Comparison of ENCODE assay signal across 1 cellular context in the genomic region with DNA sequence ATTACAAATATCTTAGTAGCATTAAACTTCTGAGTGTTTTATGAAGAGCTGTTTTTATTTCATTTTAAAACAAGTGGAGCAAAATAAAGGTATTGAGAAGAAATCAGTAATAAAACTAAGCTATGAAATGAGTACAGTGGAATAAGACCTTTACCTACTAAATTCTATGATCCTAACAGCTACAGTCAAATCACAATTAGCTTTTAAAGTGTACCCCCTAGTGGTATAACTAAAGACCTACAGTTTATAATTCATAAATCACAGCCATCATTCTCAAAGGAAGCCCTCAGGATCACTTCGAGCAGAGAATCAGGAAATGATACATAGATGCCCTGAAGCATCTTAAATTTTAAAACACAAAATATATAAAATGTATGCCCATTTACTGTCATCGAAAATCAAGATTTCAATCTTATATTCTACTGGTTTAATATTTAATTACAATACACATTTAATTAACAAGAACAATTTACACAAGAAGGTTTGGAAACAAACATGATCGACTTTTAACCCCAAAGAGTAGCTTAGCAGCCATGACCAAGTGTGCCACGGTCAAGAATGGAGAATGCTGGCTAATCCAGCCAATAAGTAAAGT.
TF ChIP-seq lines count a peak whose summit lies in the region.

No MANE protein-coding gene starts in this region.

TF ChIP-seq in K562, 482 proteins besides CTCF, POLR2A, EP300 and RAD21 (continued from another document and continues in another):
- TF ChIP-seq, protein P1, sequence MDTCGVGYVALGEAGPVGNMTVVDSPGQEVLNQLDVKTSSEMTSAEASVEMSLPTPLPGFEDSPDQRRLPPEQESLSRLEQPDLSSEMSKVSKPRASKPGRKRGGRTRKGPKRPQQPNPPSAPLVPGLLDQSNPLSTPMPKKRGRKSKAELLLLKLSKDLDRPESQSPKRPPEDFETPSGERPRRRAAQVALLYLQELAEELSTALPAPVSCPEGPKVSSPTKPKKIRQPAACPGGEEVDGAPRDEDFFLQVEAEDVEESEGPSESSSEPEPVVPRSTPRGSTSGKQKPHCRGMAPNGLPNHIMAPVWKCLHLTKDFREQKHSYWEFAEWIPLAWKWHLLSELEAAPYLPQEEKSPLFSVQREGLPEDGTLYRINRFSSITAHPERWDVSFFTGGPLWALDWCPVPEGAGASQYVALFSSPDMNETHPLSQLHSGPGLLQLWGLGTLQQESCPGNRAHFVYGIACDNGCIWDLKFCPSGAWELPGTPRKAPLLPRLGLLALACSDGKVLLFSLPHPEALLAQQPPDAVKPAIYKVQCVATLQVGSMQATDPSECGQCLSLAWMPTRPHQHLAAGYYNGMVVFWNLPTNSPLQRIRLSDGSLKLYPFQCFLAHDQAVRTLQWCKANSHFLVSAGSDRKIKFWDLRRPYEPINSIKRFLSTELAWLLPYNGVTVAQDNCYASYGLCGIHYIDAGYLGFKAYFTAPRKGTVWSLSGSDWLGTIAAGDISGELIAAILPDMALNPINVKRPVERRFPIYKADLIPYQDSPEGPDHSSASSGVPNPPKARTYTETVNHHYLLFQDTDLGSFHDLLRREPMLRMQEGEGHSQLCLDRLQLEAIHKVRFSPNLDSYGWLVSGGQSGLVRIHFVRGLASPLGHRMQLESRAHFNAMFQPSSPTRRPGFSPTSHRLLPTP (IDR thresholded peaks at IDR 0.05; ENCODE audit: borderline replicate concordance, extremely low read depth, insufficient read length) = no peak
- TF ChIP-seq MEIS2 (IDR thresholded peaks at IDR 0.05; ENCODE audit: partially characterized antibody) (peak; percentile 71), NR4A1 (CRISPR knock-in tag; IDR thresholded peaks at IDR 0.05) (no peak), NR4A1 (tag; IDR thresholded peaks at IDR 0.05) (no peak), KDM1A (IDR thresholded peaks at IDR 0.05) (0 out of 4 replicates have a peak, but pooled peaks of 1 of the 2 experiments have one; percentile 11), SPI1 (IDR thresholded peaks at IDR 0.05; ENCODE audit: borderline replicate concordance, low read depth, low read length) (no peak), NELFE (IDR thresholded peaks at IDR 0.05; ENCODE audit: insufficient read depth, insufficient read length) (no peak), HMGN3 (IDR thresholded peaks at IDR 0.05; ENCODE audit: borderline replicate concordance, extremely low read depth, insufficient read length, low read depth, low read length) (no peak), POLR2H (tag; IDR thresholded peaks at IDR 0.05; ENCODE audit: low read depth) (peak; percentile 42; the same call in 1 of the 2 replicates), E2F3 (CRISPR knock-in tag; IDR thresholded peaks at IDR 0.05) (no peak), GABPB1 (CRISPR knock-in tag; IDR thresholded peaks at IDR 0.05) (no peak), OTX1 (CRISPR knock-in tag; IDR thresholded peaks at IDR 0.05) (no peak), ZFX (CRISPR knock-in tag; IDR thresholded peaks at IDR 0.05) (no peak), BDP1 (IDR thresholded peaks at IDR 0.05; ENCODE audit: insufficient read depth, insufficient read length) (no peak), HIVEP1 (CRISPR knock-in tag; IDR thresholded peaks at IDR 0.05) (no peak), NR2C1 (IDR thresholded peaks at IDR 0.05) (no peak), NR2C1 (tag; IDR thresholded peaks at IDR 0.05) (no peak), SETDB1 (IDR thresholded peaks at IDR 0.05; ENCODE audit: low read length) (no peak), POLR3A (IDR thresholded peaks at IDR 0.05; ENCODE audit: borderline replicate concordance, extremely low read depth, insufficient read depth, insufficient read length) (no peak), CXXC5 (CRISPR knock-in tag; IDR thresholded peaks at IDR 0.05) (no peak)
- TF ChIP-seq, protein P2, sequence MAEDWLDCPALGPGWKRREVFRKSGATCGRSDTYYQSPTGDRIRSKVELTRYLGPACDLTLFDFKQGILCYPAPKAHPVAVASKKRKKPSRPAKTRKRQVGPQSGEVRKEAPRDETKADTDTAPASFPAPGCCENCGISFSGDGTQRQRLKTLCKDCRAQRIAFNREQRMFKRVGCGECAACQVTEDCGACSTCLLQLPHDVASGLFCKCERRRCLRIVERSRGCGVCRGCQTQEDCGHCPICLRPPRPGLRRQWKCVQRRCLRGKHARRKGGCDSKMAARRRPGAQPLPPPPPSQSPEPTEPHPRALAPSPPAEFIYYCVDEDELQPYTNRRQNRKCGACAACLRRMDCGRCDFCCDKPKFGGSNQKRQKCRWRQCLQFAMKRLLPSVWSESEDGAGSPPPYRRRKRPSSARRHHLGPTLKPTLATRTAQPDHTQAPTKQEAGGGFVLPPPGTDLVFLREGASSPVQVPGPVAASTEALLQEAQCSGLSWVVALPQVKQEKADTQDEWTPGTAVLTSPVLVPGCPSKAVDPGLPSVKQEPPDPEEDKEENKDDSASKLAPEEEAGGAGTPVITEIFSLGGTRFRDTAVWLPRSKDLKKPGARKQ (CRISPR knock-in tag; IDR thresholded peaks at IDR 0.05) = no peak
- TF ChIP-seq, protein P3, sequence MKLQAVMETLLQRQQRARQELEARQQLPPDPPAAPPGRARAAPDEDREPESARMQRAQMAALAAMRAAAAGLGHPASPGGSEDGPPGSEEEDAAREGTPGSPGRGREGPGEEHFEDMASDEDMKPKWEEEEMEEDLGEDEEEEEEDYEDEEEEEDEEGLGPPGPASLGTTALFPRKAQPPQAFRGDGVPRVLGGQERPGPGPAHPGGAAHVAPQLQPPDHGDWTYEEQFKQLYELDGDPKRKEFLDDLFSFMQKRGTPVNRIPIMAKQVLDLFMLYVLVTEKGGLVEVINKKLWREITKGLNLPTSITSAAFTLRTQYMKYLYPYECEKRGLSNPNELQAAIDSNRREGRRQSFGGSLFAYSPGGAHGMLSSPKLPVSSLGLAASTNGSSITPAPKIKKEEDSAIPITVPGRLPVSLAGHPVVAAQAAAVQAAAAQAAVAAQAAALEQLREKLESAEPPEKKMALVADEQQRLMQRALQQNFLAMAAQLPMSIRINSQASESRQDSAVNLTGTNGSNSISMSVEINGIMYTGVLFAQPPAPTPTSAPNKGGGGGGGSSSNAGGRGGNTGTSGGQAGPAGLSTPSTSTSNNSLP (IDR thresholded peaks at IDR 0.05; ENCODE audit: borderline replicate concordance, low read depth, low read length) = peak; percentile 95
- TF ChIP-seq, protein P4, sequence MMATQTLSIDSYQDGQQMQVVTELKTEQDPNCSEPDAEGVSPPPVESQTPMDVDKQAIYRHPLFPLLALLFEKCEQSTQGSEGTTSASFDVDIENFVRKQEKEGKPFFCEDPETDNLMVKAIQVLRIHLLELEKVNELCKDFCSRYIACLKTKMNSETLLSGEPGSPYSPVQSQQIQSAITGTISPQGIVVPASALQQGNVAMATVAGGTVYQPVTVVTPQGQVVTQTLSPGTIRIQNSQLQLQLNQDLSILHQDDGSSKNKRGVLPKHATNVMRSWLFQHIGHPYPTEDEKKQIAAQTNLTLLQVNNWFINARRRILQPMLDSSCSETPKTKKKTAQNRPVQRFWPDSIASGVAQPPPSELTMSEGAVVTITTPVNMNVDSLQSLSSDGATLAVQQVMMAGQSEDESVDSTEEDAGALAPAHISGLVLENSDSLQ (IDR thresholded peaks at IDR 0.05) = peak; percentile 60
- TF ChIP-seq, protein P5, sequence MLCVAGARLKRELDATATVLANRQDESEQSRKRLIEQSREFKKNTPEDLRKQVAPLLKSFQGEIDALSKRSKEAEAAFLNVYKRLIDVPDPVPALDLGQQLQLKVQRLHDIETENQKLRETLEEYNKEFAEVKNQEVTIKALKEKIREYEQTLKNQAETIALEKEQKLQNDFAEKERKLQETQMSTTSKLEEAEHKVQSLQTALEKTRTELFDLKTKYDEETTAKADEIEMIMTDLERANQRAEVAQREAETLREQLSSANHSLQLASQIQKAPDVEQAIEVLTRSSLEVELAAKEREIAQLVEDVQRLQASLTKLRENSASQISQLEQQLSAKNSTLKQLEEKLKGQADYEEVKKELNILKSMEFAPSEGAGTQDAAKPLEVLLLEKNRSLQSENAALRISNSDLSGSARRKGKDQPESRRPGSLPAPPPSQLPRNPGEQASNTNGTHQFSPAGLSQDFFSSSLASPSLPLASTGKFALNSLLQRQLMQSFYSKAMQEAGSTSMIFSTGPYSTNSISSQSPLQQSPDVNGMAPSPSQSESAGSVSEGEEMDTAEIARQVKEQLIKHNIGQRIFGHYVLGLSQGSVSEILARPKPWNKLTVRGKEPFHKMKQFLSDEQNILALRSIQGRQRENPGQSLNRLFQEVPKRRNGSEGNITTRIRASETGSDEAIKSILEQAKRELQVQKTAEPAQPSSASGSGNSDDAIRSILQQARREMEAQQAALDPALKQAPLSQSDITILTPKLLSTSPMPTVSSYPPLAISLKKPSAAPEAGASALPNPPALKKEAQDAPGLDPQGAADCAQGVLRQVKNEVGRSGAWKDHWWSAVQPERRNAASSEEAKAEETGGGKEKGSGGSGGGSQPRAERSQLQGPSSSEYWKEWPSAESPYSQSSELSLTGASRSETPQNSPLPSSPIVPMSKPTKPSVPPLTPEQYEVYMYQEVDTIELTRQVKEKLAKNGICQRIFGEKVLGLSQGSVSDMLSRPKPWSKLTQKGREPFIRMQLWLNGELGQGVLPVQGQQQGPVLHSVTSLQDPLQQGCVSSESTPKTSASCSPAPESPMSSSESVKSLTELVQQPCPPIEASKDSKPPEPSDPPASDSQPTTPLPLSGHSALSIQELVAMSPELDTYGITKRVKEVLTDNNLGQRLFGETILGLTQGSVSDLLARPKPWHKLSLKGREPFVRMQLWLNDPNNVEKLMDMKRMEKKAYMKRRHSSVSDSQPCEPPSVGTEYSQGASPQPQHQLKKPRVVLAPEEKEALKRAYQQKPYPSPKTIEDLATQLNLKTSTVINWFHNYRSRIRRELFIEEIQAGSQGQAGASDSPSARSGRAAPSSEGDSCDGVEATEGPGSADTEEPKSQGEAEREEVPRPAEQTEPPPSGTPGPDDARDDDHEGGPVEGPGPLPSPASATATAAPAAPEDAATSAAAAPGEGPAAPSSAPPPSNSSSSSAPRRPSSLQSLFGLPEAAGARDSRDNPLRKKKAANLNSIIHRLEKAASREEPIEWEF (CRISPR knock-in tag; IDR thresholded peaks at IDR 0.05) = no peak
- TF ChIP-seq, protein P6, sequence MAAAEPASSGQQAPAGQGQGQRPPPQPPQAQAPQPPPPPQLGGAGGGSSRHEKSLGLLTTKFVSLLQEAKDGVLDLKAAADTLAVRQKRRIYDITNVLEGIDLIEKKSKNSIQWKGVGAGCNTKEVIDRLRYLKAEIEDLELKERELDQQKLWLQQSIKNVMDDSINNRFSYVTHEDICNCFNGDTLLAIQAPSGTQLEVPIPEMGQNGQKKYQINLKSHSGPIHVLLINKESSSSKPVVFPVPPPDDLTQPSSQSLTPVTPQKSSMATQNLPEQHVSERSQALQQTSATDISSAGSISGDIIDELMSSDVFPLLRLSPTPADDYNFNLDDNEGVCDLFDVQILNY (CRISPR knock-in tag; IDR thresholded peaks at IDR 0.05) = no peak
- TF ChIP-seq, protein P7, sequence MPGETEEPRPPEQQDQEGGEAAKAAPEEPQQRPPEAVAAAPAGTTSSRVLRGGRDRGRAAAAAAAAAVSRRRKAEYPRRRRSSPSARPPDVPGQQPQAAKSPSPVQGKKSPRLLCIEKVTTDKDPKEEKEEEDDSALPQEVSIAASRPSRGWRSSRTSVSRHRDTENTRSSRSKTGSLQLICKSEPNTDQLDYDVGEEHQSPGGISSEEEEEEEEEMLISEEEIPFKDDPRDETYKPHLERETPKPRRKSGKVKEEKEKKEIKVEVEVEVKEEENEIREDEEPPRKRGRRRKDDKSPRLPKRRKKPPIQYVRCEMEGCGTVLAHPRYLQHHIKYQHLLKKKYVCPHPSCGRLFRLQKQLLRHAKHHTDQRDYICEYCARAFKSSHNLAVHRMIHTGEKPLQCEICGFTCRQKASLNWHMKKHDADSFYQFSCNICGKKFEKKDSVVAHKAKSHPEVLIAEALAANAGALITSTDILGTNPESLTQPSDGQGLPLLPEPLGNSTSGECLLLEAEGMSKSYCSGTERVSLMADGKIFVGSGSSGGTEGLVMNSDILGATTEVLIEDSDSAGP (CRISPR knock-in tag; IDR thresholded peaks at IDR 0.05) = no peak
- TF ChIP-seq, protein P8, sequence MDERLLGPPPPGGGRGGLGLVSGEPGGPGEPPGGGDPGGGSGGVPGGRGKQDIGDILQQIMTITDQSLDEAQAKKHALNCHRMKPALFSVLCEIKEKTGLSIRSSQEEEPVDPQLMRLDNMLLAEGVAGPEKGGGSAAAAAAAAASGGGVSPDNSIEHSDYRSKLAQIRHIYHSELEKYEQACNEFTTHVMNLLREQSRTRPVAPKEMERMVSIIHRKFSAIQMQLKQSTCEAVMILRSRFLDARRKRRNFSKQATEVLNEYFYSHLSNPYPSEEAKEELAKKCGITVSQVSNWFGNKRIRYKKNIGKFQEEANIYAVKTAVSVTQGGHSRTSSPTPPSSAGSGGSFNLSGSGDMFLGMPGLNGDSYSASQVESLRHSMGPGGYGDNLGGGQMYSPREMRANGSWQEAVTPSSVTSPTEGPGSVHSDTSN (CRISPR knock-in tag; IDR thresholded peaks at IDR 0.05; ENCODE audit: low read depth) = no peak
- TF ChIP-seq, protein P8 (tag; conservative IDR thresholded peaks at IDR 0.05; ENCODE audit: low read depth) = peak; percentile 76
- TF ChIP-seq, protein P9, sequence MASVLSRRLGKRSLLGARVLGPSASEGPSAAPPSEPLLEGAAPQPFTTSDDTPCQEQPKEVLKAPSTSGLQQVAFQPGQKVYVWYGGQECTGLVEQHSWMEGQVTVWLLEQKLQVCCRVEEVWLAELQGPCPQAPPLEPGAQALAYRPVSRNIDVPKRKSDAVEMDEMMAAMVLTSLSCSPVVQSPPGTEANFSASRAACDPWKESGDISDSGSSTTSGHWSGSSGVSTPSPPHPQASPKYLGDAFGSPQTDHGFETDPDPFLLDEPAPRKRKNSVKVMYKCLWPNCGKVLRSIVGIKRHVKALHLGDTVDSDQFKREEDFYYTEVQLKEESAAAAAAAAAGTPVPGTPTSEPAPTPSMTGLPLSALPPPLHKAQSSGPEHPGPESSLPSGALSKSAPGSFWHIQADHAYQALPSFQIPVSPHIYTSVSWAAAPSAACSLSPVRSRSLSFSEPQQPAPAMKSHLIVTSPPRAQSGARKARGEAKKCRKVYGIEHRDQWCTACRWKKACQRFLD (CRISPR knock-in tag; IDR thresholded peaks at IDR 0.05) = no peak
- TF ChIP-seq, protein P10, sequence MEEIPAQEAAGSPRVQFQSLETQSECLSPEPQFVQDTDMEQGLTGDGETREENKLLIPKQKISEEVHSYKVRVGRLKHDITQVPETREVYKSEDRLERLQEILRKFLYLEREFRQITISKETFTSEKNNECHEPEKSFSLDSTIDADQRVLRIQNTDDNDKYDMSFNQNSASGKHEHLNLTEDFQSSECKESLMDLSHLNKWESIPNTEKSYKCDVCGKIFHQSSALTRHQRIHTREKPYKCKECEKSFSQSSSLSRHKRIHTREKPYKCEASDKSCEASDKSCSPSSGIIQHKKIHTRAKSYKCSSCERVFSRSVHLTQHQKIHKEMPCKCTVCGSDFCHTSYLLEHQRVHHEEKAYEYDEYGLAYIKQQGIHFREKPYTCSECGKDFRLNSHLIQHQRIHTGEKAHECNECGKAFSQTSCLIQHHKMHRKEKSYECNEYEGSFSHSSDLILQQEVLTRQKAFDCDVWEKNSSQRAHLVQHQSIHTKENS (CRISPR knock-in tag; IDR thresholded peaks at IDR 0.05) = no peak
